30 cellular contexts compared by ENCODE assay signal in the genomic region with DNA sequence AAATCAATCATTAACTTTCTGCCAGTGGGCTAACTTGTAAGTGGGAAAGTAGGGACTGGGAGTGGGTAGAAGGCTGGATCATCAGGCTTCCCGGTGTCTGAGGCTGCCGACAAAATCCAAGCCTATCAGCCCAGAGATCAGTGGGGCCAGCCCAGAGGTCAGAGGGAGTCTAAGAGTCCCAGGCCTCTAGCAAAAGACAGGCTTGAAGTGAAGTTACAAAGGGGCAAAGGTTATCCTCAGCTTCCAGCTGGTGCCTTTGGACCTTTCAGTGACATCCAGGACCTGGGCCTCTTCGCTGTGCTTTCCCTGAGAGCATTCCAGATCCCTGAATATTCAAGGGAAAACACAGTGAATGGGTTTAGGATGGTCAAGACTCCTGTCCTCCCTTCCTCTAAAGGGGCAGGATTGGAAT. TPM values are rescaled to one million over a fixed set of nuclear protein-coding genes. Genes with fewer than 3 reads are reported as not detected.
DNase-seq lines count a peak whose midpoint lies in the region; ATAC-seq and TF ChIP-seq lines count a peak whose summit lies in the region.
"Had no signal": no experiment of that assay in that cellular context is flagged by ENCODE, and none has a peak within 500 bp of the region (broad histone marks: within the 10 kb centered on the region; RNA-seq: fewer than 3 reads in every experiment).

No MANE protein-coding gene starts in this region.

- peak overlapping the region; percentile 6 for H3K4me2 ChIP-seq in PC-9

- H3K27ac ChIP-seq in A673 (ENCODE audit: low read depth, low read length, poor library complexity, severe bottlenecking): peak overlapping the region; percentile 1
- H3K27ac ChIP-seq in PC-9: peak overlapping the region; percentile 0; the same call in 1 of the 2 replicates
- H3K27ac ChIP-seq: breast epithelium, dorsolateral prefrontal cortex, esophagus squamous epithelium, foreskin keratinocyte, HL-60, vagina had no signal

- H3K27me3 Mint-ChIP-seq in progenitor cell of endocrine pancreas: no peaks in the 10 kb centered on the region
- H3K27me3 Mint-ChIP-seq: stimulated activated naive CD8-positive, alpha-beta T cell treated with anti-CD3 and anti-CD28 coated beads, Interleukin-15, Interleukin-2, amounts not matched to agents 100 ng/mL and 50 ng/mL, for 24 hours had no signal

- BruUV-seq in A673 (replicated peaks; lab: Mats Ljungman, UMichigan) (no TSS peak), PC-9 (replicated peaks; lab: Mats Ljungman, UMichigan) (no TSS peak)

- peaks cover 5% of the 10 kb centered on the region for H3K9me3 Mint-ChIP-seq in progenitor cell of endocrine pancreas (ENCODE audit: low read depth)

- H3K9me3 ChIP-seq in A673 (ENCODE audit: low read depth, low read length, poor library complexity, severe bottlenecking): peaks cover 9% of the 10 kb centered on the region
- H3K9me3 ChIP-seq in PC-9 (ENCODE audit: insufficient read depth, low read depth): no peaks in the 10 kb centered on the region
- H3K9me3 ChIP-seq: breast epithelium, esophagus squamous epithelium, thoracic aorta, vagina had no signal

- no peaks in the 10 kb centered on the region for H3K79me2 ChIP-seq in PC-9 (ENCODE audit: low read depth)

- no peak for ATAC-seq in GM18868 (IDR thresholded peaks at IDR 0.05; ENCODE audit: unreplicated experiment)
- no peak for ATAC-seq in SK-N-SH treated with all-trans-retinoic acid at 6 μM for 48 hours
- ATAC-seq: foreskin keratinocyte, Panc1 had no signal

- peaks cover 34% of the 10 kb centered on the region for H3K4me1 ChIP-seq in A673 (ENCODE audit: insufficient read depth, low read length, poor library complexity, severe bottlenecking)
- peaks cover 64% of the 10 kb centered on the region for H3K4me1 ChIP-seq in PC-9 (replicated peaks; ENCODE audit: insufficient read depth)

- H3K36me3 Mint-ChIP-seq in progenitor cell of endocrine pancreas (ENCODE audit: insufficient read depth): peaks cover 2% of the 10 kb centered on the region

- H3K27ac Mint-ChIP-seq in progenitor cell of endocrine pancreas: no peak overlapping the region
- H3K27ac Mint-ChIP-seq: activated CD4-positive, alpha-beta memory T cell treated with anti-CD3 and anti-CD28 coated beads, Interleukin-2, amount 10 ng/mL, durations not matched to agents 7 days and 5 days; activated naive CD4-positive, alpha-beta T cell treated with anti-CD3 and anti-CD28 coated beads for 36 hours; stimulated activated naive CD8-positive, alpha-beta T cell treated with anti-CD3 and anti-CD28 coated beads, Interleukin-15, Interleukin-2, amounts not matched to agents 100 ng/mL and 50 ng/mL, for 24 hours had no signal

- DNase-seq in A673 (ENCODE audit: low spot score): no peak
- DNase-seq in PC-9: no peak
- DNase-seq in left kidney (ENCODE audit: low read depth, low spot score): peak; percentile 18
- no peak for DNase-seq in progenitor cell of endocrine pancreas (ENCODE audit: low spot score, unreplicated experiment)
- no peak for DNase-seq in anterior cingulate cortex (lab: John Stamatoyannopoulos, UW)
- DNase-seq in T-helper 9 cell: no peak
- DNase-seq: activated CD4-positive, alpha-beta memory T cell treated with anti-CD3 and anti-CD28 coated beads, Interleukin-2, amount 10 ng/mL, durations not matched to agents 7 days and 5 days; activated naive CD4-positive, alpha-beta T cell treated with anti-CD3 and anti-CD28 coated beads for 36 hours; amygdala; dorsolateral prefrontal cortex; esophagus squamous epithelium; head of caudate nucleus; KG1; MG63; NK-92 treated with Interleukin-12 subunit alpha and Interleukin-12 subunit beta, amount 100 ng/mL, for 24 hours; stimulated activated CD8-positive, alpha-beta memory T cell treated with anti-CD3 and anti-CD28 coated beads, Interleukin-4, amount 100 ng/mL, for 48 hours; T-helper 2 cell had no signal

- no peaks in the 10 kb centered on the region for H4K20me1 ChIP-seq in PC-9 (ENCODE audit: insufficient read depth)

- no peak overlapping the region for H3K4me3 ChIP-seq in A673 (ENCODE audit: low read depth, low read length, poor library complexity, severe bottlenecking)
- no peak overlapping the region for H3K4me3 ChIP-seq in PC-9
- H3K4me3 ChIP-seq: breast epithelium, dorsolateral prefrontal cortex, esophagus squamous epithelium, MG63, thoracic aorta, vagina had no signal

- POLR2A ChIA-PET in A673 (lab: Charles Lee; ENCODE audit: low non-redundant PET): no interaction called here
- POLR2A ChIA-PET in PC-9 (lab: Charles Lee; ENCODE audit: unreplicated experiment): no interaction called here

- H3K4me1 Mint-ChIP-seq in progenitor cell of endocrine pancreas (ENCODE audit: low read depth): peaks cover 26% of the 10 kb centered on the region
- H3K4me1 Mint-ChIP-seq: activated CD4-positive, alpha-beta memory T cell treated with anti-CD3 and anti-CD28 coated beads, Interleukin-2, amount 10 ng/mL, durations not matched to agents 7 days and 5 days had no signal

- peaks cover 14% of the 10 kb centered on the region; the same call in 1 of the 2 replicates for H3F3A ChIP-seq in PC-9 (ENCODE audit: insufficient read depth, low read depth)

- no peaks in the 10 kb centered on the region for H3K27me3 ChIP-seq in A673 (replicated peaks; ENCODE audit: insufficient read depth, low read depth, low read length, poor library complexity)
- no peaks in the 10 kb centered on the region for H3K27me3 ChIP-seq in PC-9 (ENCODE audit: insufficient read depth, low read depth)
- H3K27me3 ChIP-seq: breast epithelium, dorsolateral prefrontal cortex, esophagus squamous epithelium, MG63, vagina had no signal

- H3K36me3 ChIP-seq in A673 (ENCODE audit: insufficient read depth, low read length, poor library complexity, severe bottlenecking) (no peaks in the 10 kb centered on the region), PC-9 (ENCODE audit: low read depth) (no peaks in the 10 kb centered on the region)
- H3K36me3 ChIP-seq: breast epithelium, esophagus squamous epithelium, MG63, thoracic aorta, vagina had no signal

- CTCF ChIA-PET in A673 (lab: Charles Lee) (no interaction called here), PC-9 (lab: Charles Lee) (no interaction called here)

- no peak for TF ChIP-seq CTCF in A673 (conservative IDR thresholded peaks at IDR 0.05; ENCODE audit: low read depth, low read length)
- TF ChIP-seq CTCF in PC-9 (conservative IDR thresholded peaks at IDR 0.05): no peak
- no peak for TF ChIP-seq CTCF in progenitor cell of endocrine pancreas (IDR thresholded peaks at IDR 0.05; ENCODE audit: unreplicated experiment)

- intact Hi-C loops in A673 (cut with micrococcal nuclease; ENCODE audit: unreplicated experiment) (no loop called here), PC-9 (cut with micrococcal nuclease; ENCODE audit: unreplicated experiment) (no loop called here)

- peak overlapping the region; percentile 32 for H3K4me3 Mint-ChIP-seq in progenitor cell of endocrine pancreas (ENCODE audit: low read depth)
- H3K4me3 Mint-ChIP-seq: activated CD4-positive, alpha-beta memory T cell treated with anti-CD3 and anti-CD28 coated beads, Interleukin-2, amount 10 ng/mL, durations not matched to agents 7 days and 5 days; activated naive CD4-positive, alpha-beta T cell treated with anti-CD3 and anti-CD28 coated beads for 36 hours; stimulated activated naive CD8-positive, alpha-beta T cell treated with anti-CD3 and anti-CD28 coated beads, Interleukin-15, Interleukin-2, amounts not matched to agents 100 ng/mL and 50 ng/mL, for 24 hours had no signal

- H2AFZ ChIP-seq in PC-9: no peak overlapping the region

- H3K9me2 ChIP-seq in PC-9 (ENCODE audit: insufficient read depth): no peaks in the 10 kb centered on the region

TF ChIP-seq in SK-N-SH treated with all-trans-retinoic acid at 6 μM for 48 hours, 23 proteins besides CTCF, POLR2A, EP300 and RAD21 (continues in another document):
- TF ChIP-seq, protein P1, sequence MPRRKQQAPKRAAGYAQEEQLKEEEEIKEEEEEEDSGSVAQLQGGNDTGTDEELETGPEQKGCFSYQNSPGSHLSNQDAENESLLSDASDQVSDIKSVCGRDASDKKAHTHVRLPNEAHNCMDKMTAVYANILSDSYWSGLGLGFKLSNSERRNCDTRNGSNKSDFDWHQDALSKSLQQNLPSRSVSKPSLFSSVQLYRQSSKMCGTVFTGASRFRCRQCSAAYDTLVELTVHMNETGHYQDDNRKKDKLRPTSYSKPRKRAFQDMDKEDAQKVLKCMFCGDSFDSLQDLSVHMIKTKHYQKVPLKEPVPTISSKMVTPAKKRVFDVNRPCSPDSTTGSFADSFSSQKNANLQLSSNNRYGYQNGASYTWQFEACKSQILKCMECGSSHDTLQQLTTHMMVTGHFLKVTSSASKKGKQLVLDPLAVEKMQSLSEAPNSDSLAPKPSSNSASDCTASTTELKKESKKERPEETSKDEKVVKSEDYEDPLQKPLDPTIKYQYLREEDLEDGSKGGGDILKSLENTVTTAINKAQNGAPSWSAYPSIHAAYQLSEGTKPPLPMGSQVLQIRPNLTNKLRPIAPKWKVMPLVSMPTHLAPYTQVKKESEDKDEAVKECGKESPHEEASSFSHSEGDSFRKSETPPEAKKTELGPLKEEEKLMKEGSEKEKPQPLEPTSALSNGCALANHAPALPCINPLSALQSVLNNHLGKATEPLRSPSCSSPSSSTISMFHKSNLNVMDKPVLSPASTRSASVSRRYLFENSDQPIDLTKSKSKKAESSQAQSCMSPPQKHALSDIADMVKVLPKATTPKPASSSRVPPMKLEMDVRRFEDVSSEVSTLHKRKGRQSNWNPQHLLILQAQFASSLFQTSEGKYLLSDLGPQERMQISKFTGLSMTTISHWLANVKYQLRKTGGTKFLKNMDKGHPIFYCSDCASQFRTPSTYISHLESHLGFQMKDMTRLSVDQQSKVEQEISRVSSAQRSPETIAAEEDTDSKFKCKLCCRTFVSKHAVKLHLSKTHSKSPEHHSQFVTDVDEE (CRISPR knock-in tag; IDR thresholded peaks at IDR 0.05): no peak
- TF ChIP-seq TOX (CRISPR knock-in tag; IDR thresholded peaks at IDR 0.05; ENCODE audit: borderline replicate concordance) (no peak), TCF4 (CRISPR knock-in tag; IDR thresholded peaks at IDR 0.05; ENCODE audit: borderline replicate concordance) (no peak), CREB5 (CRISPR knock-in tag; IDR thresholded peaks at IDR 0.05; ENCODE audit: low read depth) (no peak), ISL1 (CRISPR knock-in tag; IDR thresholded peaks at IDR 0.05) (no peak)

RNA-seq across cellular contexts. Expression of gene POU2AF3, which starts 36.8 kb away (rescaled TPM):
- total RNA-seq in A673 (2021): 0.77 and 1.1 TPM in 2 replicates
- total RNA-seq in PC-9 (2021): 3.0 and 3.9 TPM in 2 replicates
- 3.4 and 4.2 TPM in 2 replicates for total RNA-seq in progenitor cell of endocrine pancreas
- total RNA-seq: activated CD4-positive, alpha-beta memory T cell treated with anti-CD3 and anti-CD28 coated beads, Interleukin-2, amount 10 ng/mL, durations not matched to agents 7 days and 5 days; activated naive CD4-positive, alpha-beta T cell treated with anti-CD3 and anti-CD28 coated beads for 36 hours; chondrocyte; foreskin keratinocyte; H4; osteocyte had no signal

RNA-seq across cellular contexts. Expression of gene POU2AF1, which starts 43.9 kb away (rescaled TPM):
- total RNA-seq in A673 (2021) (not detected in 2 replicates), PC-9 (2021) (0.37 TPM in 1 of 2 replicates, not detected in the other), progenitor cell of endocrine pancreas (0.43 and 0.58 TPM in 2 replicates)
- total RNA-seq: chondrocyte, foreskin keratinocyte, H4, kidney epithelial cell, osteocyte, thoracic aorta, vagina had no signal
